Comparison of ENCODE assay signal across 8 cellular contexts in the genomic region with DNA sequence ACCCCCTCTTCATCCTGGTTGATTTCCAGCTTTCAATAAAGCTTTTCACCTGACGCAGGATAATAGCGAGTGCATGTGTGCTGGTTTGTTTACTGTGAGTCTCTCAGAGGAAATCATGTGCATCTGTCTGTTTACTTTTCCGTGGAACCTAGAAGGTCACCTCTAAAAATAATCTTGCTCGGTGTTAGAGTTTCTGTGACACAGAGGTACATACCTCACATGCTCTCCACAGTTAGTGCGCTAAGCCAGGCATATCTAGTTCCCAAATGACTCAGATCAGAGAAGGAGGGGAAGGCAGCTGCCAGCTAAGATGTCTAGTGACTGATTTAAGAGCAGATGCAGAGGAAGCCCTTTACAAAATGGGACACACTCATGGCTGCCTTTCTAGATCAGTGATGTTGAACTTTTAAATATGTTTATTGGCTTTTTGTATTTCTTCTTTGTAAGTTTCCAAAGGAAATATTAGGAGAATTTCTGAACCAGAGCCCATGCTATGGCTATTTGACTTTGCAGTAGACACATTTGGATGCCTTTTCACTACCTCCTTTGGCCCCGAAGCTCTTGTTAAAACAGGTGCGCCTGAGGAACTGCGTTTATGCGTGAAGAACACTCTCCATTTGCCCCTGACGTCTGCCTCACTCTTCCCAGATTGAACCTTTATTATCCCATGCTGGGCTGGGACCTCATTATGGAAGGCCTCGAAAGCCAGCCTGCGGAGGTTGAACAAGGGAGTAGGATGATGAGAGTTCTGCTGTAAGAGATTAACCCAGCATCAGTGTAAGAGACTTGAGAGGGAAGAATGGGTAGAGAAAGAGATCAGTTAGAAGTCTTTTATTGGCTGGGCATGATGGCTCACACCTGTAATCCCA.
DNase-seq lines count a peak whose midpoint lies in the region; ATAC-seq and TF ChIP-seq lines count a peak whose summit lies in the region.

No MANE protein-coding gene starts in this region.

- no peak overlapping the region for H3K4me3 ChIP-seq in gastrocnemius medialis

- in situ Hi-C loops in gastrocnemius medialis (cut with MboI; ENCODE audit: low sequenced_read_pairs in 4 of 4) = no loop called here

- H3K27ac ChIP-seq in C4-2B (peak overlapping the region; percentile 78), gastrocnemius medialis (peak overlapping the region; percentile 86 to 98 (median 92))

- TF ChIP-seq POLR2A in gastrocnemius medialis (IDR thresholded peaks at IDR 0.05) (peak in 1 of 2 donors; percentile 64), erythroblast (IDR thresholded peaks at IDR 0.05; ENCODE audit: low read length) (no peak)

- DNase-seq in GM19240 (ENCODE audit: insufficient read length, low spot score) = peak; percentile 39
- peak; percentile 57 for DNase-seq in NCI-H2196 (lab: John Stamatoyannopoulos, UW; ENCODE audit: unreplicated experiment)
- peak; percentile 4 to 7 for DNase-seq in dermis microvascular lymphatic vessel endothelial cell (ENCODE audit: low read depth in 2 of 2)
- peak; percentile 86 to 93 for DNase-seq in gastrocnemius medialis
- DNase-seq in erythroblast (lab: John Stamatoyannopoulos, UW) = no peak
- DNase-seq in activated T-cell treated with anti-CD3 and anti-CD28 coated beads, Interleukin-2, amount 50 U/mL, for 1 hour = no peak

- peak; percentile 99 for ATAC-seq in HG03103 (IDR thresholded peaks at IDR 0.05; ENCODE audit: low read depth, unreplicated experiment)
- ATAC-seq in gastrocnemius medialis = peak; percentile 88 to 89

- no peaks in the 10 kb centered on the region for H3K36me3 ChIP-seq in gastrocnemius medialis

- peaks cover 32 to 63% of the 10 kb centered on the region in 2 donors for H3K4me1 ChIP-seq in gastrocnemius medialis

- H3K9me3 ChIP-seq in gastrocnemius medialis = no peaks in the 10 kb centered on the region

- TF ChIP-seq CTCF in C4-2B (conservative IDR thresholded peaks at IDR 0.05) (no peak), gastrocnemius medialis (IDR thresholded peaks at IDR 0.05 in 4 of 5, conservative IDR thresholded peaks at IDR 0.05 in 1 of 5) (no peak)

- intact Hi-C loops in gastrocnemius medialis (cut with DNase I; ENCODE audit: low total_unique reads) = no loop called here

- H3K27me3 ChIP-seq in gastrocnemius medialis = no peaks in the 10 kb centered on the region

Comparison
In these comparisons a context has a peak if more than half of its experiments do, and no peak if none do; other contexts are left out.
1. DNase-seq: peak in GM19240 (single experiment), NCI-H2196 (single experiment), dermis microvascular lymphatic vessel endothelial cell (2 of 2) and gastrocnemius medialis (2 of 2); none in erythroblast (0 of 2) and activated T-cell treated with anti-CD3 and anti-CD28 coated beads, Interleukin-2, amount 50 U/mL, for 1 hour (single experiment).